ENCODE assay signal across 8 cellular contexts in genomic region chrX:55908685-55909212, GRCh38.
DNase-seq lines count a peak whose midpoint lies in the region; ATAC-seq and TF ChIP-seq lines count a peak whose summit lies in the region.

No MANE protein-coding gene starts in this region.

- peaks cover 0 to 5% of the 10 kb centered on the region in 2 donors for H3K36me3 Mint-ChIP-seq in activated naive CD4-positive, alpha-beta T cell treated with anti-CD3 and anti-CD28 coated beads, Interleukin-2, amount 50 U/mL, for 72 hours

- H3K4me3 ChIP-seq in psoas muscle, result peak overlapping the region; percentile 60

- peak overlapping the region; percentile 73 to 74 for H3K27ac Mint-ChIP-seq in activated naive CD4-positive, alpha-beta T cell treated with anti-CD3 and anti-CD28 coated beads, Interleukin-2, amount 50 U/mL, for 72 hours

- no peak for TF ChIP-seq CTCF in psoas muscle (IDR thresholded peaks at IDR 0.05)

- H3K27me3 ChIP-seq in psoas muscle (ENCODE audit: insufficient read depth in 3 of 3, low read length in 2 of 3), result peaks cover 0 to 13% (median 0%) of the 10 kb centered on the region in 3 donors

- H3K4me1 ChIP-seq in psoas muscle, result no peaks in the 10 kb centered on the region

- no peak overlapping the region for H3K27ac ChIP-seq in psoas muscle

- ATAC-seq in GM21576 (IDR thresholded peaks at IDR 0.05; ENCODE audit: unreplicated experiment) (peak; percentile 44), left ventricle myocardium superior (peak; percentile 69), psoas muscle (peak in 2 of 4 donors; percentile 43 to 55)
- ATAC-seq in activated naive CD4-positive, alpha-beta T cell treated with anti-CD3 and anti-CD28 coated beads, Interleukin-2, amount 50 U/mL, for 72 hours, result peak; percentile 64 to 67

- no peaks in the 10 kb centered on the region for H3K36me3 ChIP-seq in psoas muscle (ENCODE audit: insufficient read depth in 1 of 2, low read depth in 1 of 2)

- 0 to 22% (median 0%) methylated on average over 8 to 18 of the region's 18 CpGs for WGBS in psoas muscle, 3 donors

- intact Hi-C loops in left ventricle myocardium superior (cut with micrococcal nuclease), result no loop called here
- intact Hi-C loops in psoas muscle (cut with DNase I), result no loop called here

- H3K9me3 ChIP-seq in psoas muscle, result no peaks in the 10 kb centered on the region

- DNase-seq in ELF-1 (ENCODE audit: low read depth, low spot score), result peak; percentile 79
- DNase-seq in LHCN-M2 (ENCODE audit: low read depth), result peak; percentile 14
- DNase-seq in activated naive CD4-positive, alpha-beta T cell treated with anti-CD3 and anti-CD28 coated beads, Interleukin-2, amount 50 U/mL, for 72 hours (ENCODE audit: low spot score in 2 of 2), result peak in 1 of 2 donors; percentile 3
- no peak for DNase-seq in left ventricle myocardium superior
- no peak for DNase-seq in psoas muscle
- no peak for DNase-seq in cerebellar nuclear complex (lab: John Stamatoyannopoulos, UW)
- no peak for DNase-seq in NCI-H69 (lab: John Stamatoyannopoulos, UW)

- peaks cover 0 to 4% of the 10 kb centered on the region in 2 donors for H3K9me3 Mint-ChIP-seq in activated naive CD4-positive, alpha-beta T cell treated with anti-CD3 and anti-CD28 coated beads, Interleukin-2, amount 50 U/mL, for 72 hours

Comparison
In these comparisons a context has a peak if more than half of its experiments do, and no peak if none do; other contexts are left out.
1. DNase-seq: peak in ELF-1 (single experiment) and LHCN-M2 (single experiment); none in left ventricle myocardium superior (single experiment), psoas muscle (0 of 2), cerebellar nuclear complex (0 of 2) and NCI-H69 (single experiment).